In the genomic region with DNA sequence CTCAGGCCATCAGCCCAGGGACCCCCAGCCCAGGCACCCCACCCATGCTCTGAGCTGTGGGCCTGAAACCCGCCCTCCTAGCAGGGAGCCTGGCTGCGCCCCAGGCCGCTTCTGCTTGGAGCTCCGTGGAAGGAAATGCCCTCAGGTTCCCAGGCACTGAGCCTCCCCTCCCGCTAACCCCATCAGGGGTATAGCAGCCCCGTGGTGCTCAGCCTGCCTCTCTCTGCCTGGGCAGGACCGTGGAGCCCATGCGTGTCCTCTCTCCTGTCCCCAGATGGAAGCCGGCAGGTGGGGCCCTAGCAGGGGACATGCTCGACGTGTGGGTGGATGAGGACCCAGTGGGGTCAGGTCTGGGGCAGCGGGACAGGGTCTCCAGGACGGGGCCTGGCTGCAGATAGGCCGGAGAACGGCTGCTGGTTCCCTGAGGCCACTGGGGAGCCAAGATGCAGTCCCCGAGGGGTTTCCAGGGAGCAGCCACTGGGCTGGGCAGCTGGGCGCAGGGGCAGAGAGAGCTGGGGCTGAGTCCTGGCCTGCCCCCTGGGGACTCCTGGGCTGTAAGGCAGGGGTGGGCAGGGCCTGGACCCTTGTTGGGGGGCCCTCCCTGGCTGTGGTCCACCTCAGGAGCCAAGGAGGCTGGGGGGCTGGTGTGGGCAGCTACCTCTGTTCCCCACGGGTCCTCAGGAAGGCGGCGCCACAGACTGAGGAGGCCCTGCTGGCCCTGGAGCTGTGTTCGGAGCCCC, we compare ENCODE assay signal across 10 cellular contexts.
DNase-seq lines count a peak whose midpoint lies in the region; ATAC-seq and TF ChIP-seq lines count a peak whose summit lies in the region.
"Had no signal": no experiment of that assay in that cellular context is flagged by ENCODE, and none has a peak within 500 bp of the region (broad histone marks: within the 10 kb centered on the region; RNA-seq: fewer than 3 reads in every experiment).

No MANE protein-coding gene starts in this region.

- H3K4me3 Mint-ChIP-seq in Caco-2 (ENCODE audit: unreplicated experiment), result peak overlapping the region; percentile 56

- POLR2A ChIA-PET in Caco-2 (lab: Charles Lee), result interaction anchor here (1.1 kb wide), 1 partner anchor 121 kb away, joined by 4 read pairs; the partner anchor contains the start of gene FAAP20

- H3K4me3 ChIP-seq in Caco-2 (ENCODE audit: low read depth, low read length) (no peak overlapping the region), endocrine pancreas (ENCODE audit: control insufficient read depth, insufficient read depth, low read length) (no peak overlapping the region), sigmoid colon (no peak overlapping the region)

- DNase-seq in Caco-2 (no peak), M059J (ENCODE audit: low read depth) (peak; percentile 18), sigmoid colon (peak; percentile 77), NCI-H2081 (lab: John Stamatoyannopoulos, UW) (no peak)
- DNase-seq: KBM-7 had no signal

- TF ChIP-seq EP300 in sigmoid colon (IDR thresholded peaks at IDR 0.05), result no peak

- no peaks in the 10 kb centered on the region for H3K9me3 Mint-ChIP-seq in Caco-2 (ENCODE audit: unreplicated experiment)

- no peaks in the 10 kb centered on the region for H3K36me3 ChIP-seq in Caco-2 (ENCODE audit: control insufficient read depth, insufficient read depth, low read length)
- H3K36me3 ChIP-seq in endocrine pancreas (ENCODE audit: control insufficient read depth, insufficient read depth, low read length), result no peaks in the 10 kb centered on the region
- no peaks in the 10 kb centered on the region for H3K36me3 ChIP-seq in sigmoid colon
- H3K36me3 ChIP-seq: neutrophil had no signal

- intact Hi-C loops in Caco-2 (cut with micrococcal nuclease; ENCODE audit: unreplicated experiment) (loop anchor here (10.0 kb wide), 2 partner anchors 61 to 91 kb away; partner anchors contain the start of gene SKI), sigmoid colon (cut with DNase I) (loop anchor here (2.0 kb wide), 2 partner anchors 85 to 111 kb away; no protein-coding TSS in a partner anchor)

- H3K4me1 ChIP-seq in Caco-2 (peaks cover 21% of the 10 kb centered on the region; the same call in 1 of the 2 replicates), endocrine pancreas (ENCODE audit: control insufficient read depth, insufficient read depth, low read length) (no peaks in the 10 kb centered on the region), sigmoid colon (peaks cover 0 to 91% (median 75%) of the 10 kb centered on the region in 4 donors)

- TF ChIP-seq CTCF in Caco-2 (IDR thresholded peaks at IDR 0.05; ENCODE audit: insufficient read depth in 1 of 2, low read depth in 1 of 2, low read length in 1 of 2, severe bottlenecking in 1 of 2, unreplicated experiment in 1 of 2), result no peak
- TF ChIP-seq CTCF in sigmoid colon (IDR thresholded peaks at IDR 0.05), result no peak

- H3K9me3 ChIP-seq in Caco-2 (no peaks in the 10 kb centered on the region), endocrine pancreas (ENCODE audit: control insufficient read depth, low read length) (no peaks in the 10 kb centered on the region), sigmoid colon (no peaks in the 10 kb centered on the region)
- H3K9me3 ChIP-seq: neutrophil had no signal

- no peaks in the 10 kb centered on the region for H3K27me3 ChIP-seq in Caco-2 (replicated peaks; ENCODE audit: control insufficient read depth, insufficient read depth, low read length)
- H3K27me3 ChIP-seq in endocrine pancreas (ENCODE audit: control insufficient read depth, insufficient read depth, low read length), result no peaks in the 10 kb centered on the region
- no peaks in the 10 kb centered on the region for H3K27me3 ChIP-seq in sigmoid colon

- H3K9ac ChIP-seq in endocrine pancreas (ENCODE audit: control insufficient read depth, insufficient read depth, low read length), result peak overlapping the region; percentile 21

- peak overlapping the region; percentile 32 for H3K27ac Mint-ChIP-seq in Caco-2 (ENCODE audit: unreplicated experiment)

- 64 to 73% methylated on average over 21 of the region's 21 CpGs for WGBS in sigmoid colon, 2 donors

- ATAC-seq in HG02973 (IDR thresholded peaks at IDR 0.05; ENCODE audit: unreplicated experiment) (no peak), HG03097 (IDR thresholded peaks at IDR 0.05; ENCODE audit: low FRiP score, unreplicated experiment) (no peak), HG02610 (IDR thresholded peaks at IDR 0.05; ENCODE audit: unreplicated experiment) (no peak)

- CTCF ChIA-PET in Caco-2 (lab: Charles Lee), result interaction anchor here (0.7 to 1.9 kb wide), 5 partner anchors 111 to 272 kb away, joined by 3 to 10 read pairs (median 4); partner anchors contain the start of gene FAAP20

- BruUV-seq in Caco-2 (replicated peaks; lab: Mats Ljungman, UMichigan), result no TSS peak

- H3K27ac ChIP-seq in sigmoid colon, result peak overlapping the region; percentile 91 to 96 (median 93)
- H3K27ac ChIP-seq: neutrophil had no signal

- no peaks in the 10 kb centered on the region for H3K4me1 Mint-ChIP-seq in Caco-2 (ENCODE audit: low read depth, unreplicated experiment)

- H3K27me3 Mint-ChIP-seq in Caco-2 (ENCODE audit: insufficient read depth, unreplicated experiment), result no peaks in the 10 kb centered on the region

- no peak for TF ChIP-seq POLR2A in sigmoid colon (IDR thresholded peaks at IDR 0.05)

- peaks cover 5% of the 10 kb centered on the region for H3K36me3 Mint-ChIP-seq in Caco-2 (ENCODE audit: insufficient read depth, unreplicated experiment)

Comparison
In these comparisons a context has a peak if more than half of its experiments do, and no peak if none do; other contexts are left out.
1. DNase-seq: peak in M059J (single experiment) and sigmoid colon (single experiment); none in Caco-2 (0 of 2) and NCI-H2081 (0 of 2).